ENCODE assay signal across 13 cellular contexts in genomic region chr4:1490011-1490905, GRCh38.
"Had no signal": no experiment of that assay in that cellular context is flagged by ENCODE, and none has a peak within 500 bp of the region (broad histone marks: within the 10 kb centered on the region; RNA-seq: fewer than 3 reads in every experiment).

No MANE protein-coding gene starts in this region.

- H3K4me3 Mint-ChIP-seq: naive thymus-derived CD4-positive, alpha-beta T cell had no signal

- ATAC-seq: activated CD4-positive, CD25-positive, alpha-beta regulatory T cell treated with anti-CD3 and anti-CD28 coated beads, Interleukin-2, amount 50 U/mL, for 24 hours; heart left ventricle; naive thymus-derived CD4-positive, alpha-beta T cell had no signal

- H3K27ac Mint-ChIP-seq: naive thymus-derived CD4-positive, alpha-beta T cell had no signal

- H3K27ac ChIP-seq: coronary artery, heart left ventricle, prostate gland, spleen had no signal

- H3K4me3 ChIP-seq: coronary artery, heart left ventricle, prostate gland, spleen had no signal

- H3K36me3 ChIP-seq: heart left ventricle, prostate gland, spleen had no signal

- H3K4me1 ChIP-seq: heart left ventricle, prostate gland, spleen had no signal

- DNase-seq: effector CD4-positive, alpha-beta T cell; islet precursor cell; midbrain; naive thymus-derived CD4-positive, alpha-beta T cell; spleen; stimulated activated CD4-positive, alpha-beta T cell treated with anti-CD3 and anti-CD28 coated beads, Interleukin-1b, Interleukin-23, amount 100 ng/mL, for 48 hours; stimulated activated naive CD4-positive, alpha-beta T cell; substantia nigra; trophoblast cell had no signal

- H3K4me1 Mint-ChIP-seq: naive thymus-derived CD4-positive, alpha-beta T cell had no signal

- H3K9me3 ChIP-seq: prostate gland had no signal
